ENCODE assay signal across 10 cellular contexts in the genomic region with DNA sequence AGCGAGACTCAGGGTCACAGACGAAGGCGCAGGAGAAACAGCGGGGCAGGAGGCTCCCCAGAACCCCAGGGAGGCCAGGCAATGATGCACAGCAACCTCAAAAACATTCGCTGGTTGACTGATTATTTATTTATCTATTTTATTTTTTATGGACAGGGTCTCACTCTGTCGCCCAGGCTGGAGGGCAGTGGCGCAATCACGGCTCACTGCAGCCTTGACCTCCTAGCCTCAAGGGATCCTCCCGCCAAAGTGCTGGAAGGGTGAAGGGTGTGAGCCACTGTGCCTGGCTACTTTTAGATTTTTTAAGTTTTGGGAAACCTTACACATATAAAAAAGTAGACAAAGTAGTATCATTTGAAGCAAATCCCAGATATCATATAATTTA.
DNase-seq lines count a peak whose midpoint lies in the region; ATAC-seq and TF ChIP-seq lines count a peak whose summit lies in the region.
"Had no signal": no experiment of that assay in that cellular context is flagged by ENCODE, and none has a peak within 500 bp of the region (broad histone marks: within the 10 kb centered on the region; RNA-seq: fewer than 3 reads in every experiment).

No MANE protein-coding gene starts in this region.

- intact Hi-C loops in Right ventricle myocardium inferior (cut with DNase I) (loop anchor here (1.0 kb wide), 1 partner anchor 19 kb away; no protein-coding TSS in a partner anchor), cardiac septum (cut with DNase I) (no loop called here), upper lobe of right lung (cut with DNase I) (no loop called here)

- H3K4me2 ChIP-seq in osteoblast (ENCODE audit: insufficient read depth, low read length), result peak overlapping the region; percentile 68

- H3K79me2 ChIP-seq in osteoblast (ENCODE audit: insufficient read depth, low read length), result peaks cover 80% of the 10 kb centered on the region

- 84 to 87% methylated on average over 9 of the region's 9 CpGs for WGBS in esophagus, 2 donors

- H3K27me3 ChIP-seq in esophagus (ENCODE audit: control insufficient read depth in 1 of 2, insufficient read depth in 2 of 2, low read length in 2 of 2) (no peaks in the 10 kb centered on the region), osteoblast (ENCODE audit: insufficient read depth, low read length) (no peaks in the 10 kb centered on the region), upper lobe of right lung (no peaks in the 10 kb centered on the region)

- H2AFZ ChIP-seq in osteoblast (ENCODE audit: low read length), result no peak overlapping the region

- DNase-seq in Right ventricle myocardium inferior (ENCODE audit: missing footprints) (peak; percentile 60), cardiac septum (ENCODE audit: low spot score) (no peak), osteoblast (ENCODE audit: insufficient read length, low spot score, missing footprints) (no peak), upper lobe of right lung (no peak), NCI-H446 treated with DMSO at 0.1 percent for 48 hours (lab: John Stamatoyannopoulos, UW) (no peak), SHP77 (lab: John Stamatoyannopoulos, UW) (no peak)
- DNase-seq in activated effector memory CD4-positive, alpha-beta T cell treated with anti-CD3 and anti-CD28 coated beads, Interleukin-2, amount 50 U/mL, for 16 hours, result no peak
- DNase-seq: OCI-M1; stimulated activated CD4-positive, alpha-beta T cell treated with anti-CD3 and anti-CD28 coated beads, Interleukin-4, amount 100 ng/mL, for 1 hour had no signal

- TF ChIP-seq CTCF in osteoblast (IDR thresholded peaks at IDR 0.05; ENCODE audit: extremely low read depth, low read depth, low read length) (no peak), upper lobe of right lung (IDR thresholded peaks at IDR 0.05) (no peak)

- no peak overlapping the region for H3K4me3 ChIP-seq in esophagus (ENCODE audit: low read depth in 1 of 2, low read length in 2 of 2)
- no peak overlapping the region for H3K4me3 ChIP-seq in osteoblast (ENCODE audit: insufficient read depth, low read length)
- no peak overlapping the region for H3K4me3 ChIP-seq in upper lobe of right lung

- H4K20me1 ChIP-seq in osteoblast (ENCODE audit: insufficient read depth, low read length), result peaks cover 40% of the 10 kb centered on the region

- no peaks in the 10 kb centered on the region for H3K9me3 ChIP-seq in esophagus (ENCODE audit: control insufficient read depth in 2 of 2, insufficient read depth in 1 of 2, low read depth in 1 of 2, low read length in 1 of 2)
- H3K9me3 ChIP-seq in osteoblast (ENCODE audit: low read depth, low read length), result no peaks in the 10 kb centered on the region
- no peaks in the 10 kb centered on the region for H3K9me3 ChIP-seq in upper lobe of right lung

- ATAC-seq in Right ventricle myocardium inferior (no peak), upper lobe of right lung (no peak)

- H3K4me1 ChIP-seq in esophagus (ENCODE audit: control insufficient read depth in 2 of 2, insufficient read depth in 2 of 2, low read length in 1 of 2) (peaks cover 12 to 25% of the 10 kb centered on the region in 2 donors), osteoblast (ENCODE audit: insufficient read depth, low read length) (peaks cover 18% of the 10 kb centered on the region), upper lobe of right lung (peaks cover 25% of the 10 kb centered on the region)

- peak overlapping the region; percentile 78 to 84 for H3K27ac ChIP-seq in esophagus (ENCODE audit: low read depth in 2 of 2, low read length in 1 of 2)
- H3K27ac ChIP-seq in osteoblast (ENCODE audit: low read depth, low read length), result peak overlapping the region; percentile 88
- H3K27ac ChIP-seq in upper lobe of right lung, result peak overlapping the region; percentile 25

- peaks cover 0 to 46% of the 10 kb centered on the region in 2 donors for H3K36me3 ChIP-seq in esophagus (ENCODE audit: control insufficient read depth in 2 of 2, insufficient read depth in 2 of 2, low read length in 1 of 2)
- H3K36me3 ChIP-seq in osteoblast (ENCODE audit: insufficient read depth, low read length), result peaks cover 21% of the 10 kb centered on the region
- H3K36me3 ChIP-seq in upper lobe of right lung, result peaks cover 31% of the 10 kb centered on the region

Comparison
In these comparisons a context has a peak if more than half of its experiments do, and no peak if none do; other contexts are left out.
1. H3K27ac ChIP-seq: peak in every context shown above with its lines; median percentile 88 in osteoblast; 81 in esophagus; 25 in upper lobe of right lung.